Comparison of ENCODE assay signal across 1 cellular context in genomic region chr1:236425031-236425663, GRCh38.
TF ChIP-seq lines count a peak whose summit lies in the region.

No MANE protein-coding gene starts in this region.

TF ChIP-seq in HepG2, 621 proteins besides CTCF, POLR2A, EP300 and RAD21 (continued from another document):
- TF ChIP-seq, protein P1, sequence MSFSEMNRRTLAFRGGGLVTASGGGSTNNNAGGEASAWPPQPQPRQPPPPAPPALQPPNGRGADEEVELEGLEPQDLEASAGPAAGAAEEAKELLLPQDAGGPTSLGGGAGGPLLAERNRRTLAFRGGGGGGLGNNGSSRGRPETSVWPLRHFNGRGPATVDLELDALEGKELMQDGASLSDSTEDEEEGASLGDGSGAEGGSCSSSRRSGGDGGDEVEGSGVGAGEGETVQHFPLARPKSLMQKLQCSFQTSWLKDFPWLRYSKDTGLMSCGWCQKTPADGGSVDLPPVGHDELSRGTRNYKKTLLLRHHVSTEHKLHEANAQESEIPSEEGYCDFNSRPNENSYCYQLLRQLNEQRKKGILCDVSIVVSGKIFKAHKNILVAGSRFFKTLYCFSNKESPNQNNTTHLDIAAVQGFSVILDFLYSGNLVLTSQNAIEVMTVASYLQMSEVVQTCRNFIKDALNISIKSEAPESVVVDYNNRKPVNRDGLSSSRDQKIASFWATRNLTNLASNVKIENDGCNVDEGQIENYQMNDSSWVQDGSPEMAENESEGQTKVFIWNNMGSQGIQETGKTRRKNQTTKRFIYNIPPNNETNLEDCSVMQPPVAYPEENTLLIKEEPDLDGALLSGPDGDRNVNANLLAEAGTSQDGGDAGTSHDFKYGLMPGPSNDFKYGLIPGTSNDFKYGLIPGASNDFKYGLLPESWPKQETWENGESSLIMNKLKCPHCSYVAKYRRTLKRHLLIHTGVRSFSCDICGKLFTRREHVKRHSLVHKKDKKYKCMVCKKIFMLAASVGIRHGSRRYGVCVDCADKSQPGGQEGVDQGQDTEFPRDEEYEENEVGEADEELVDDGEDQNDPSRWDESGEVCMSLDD (CRISPR knock-in tag; IDR thresholded peaks at IDR 0.05; ENCODE audit: borderline replicate concordance), result no peak
- TF ChIP-seq ZNF609 (CRISPR knock-in tag; IDR thresholded peaks at IDR 0.05; ENCODE audit: borderline replicate concordance) (no peak), ZNF83 (CRISPR knock-in tag; IDR thresholded peaks at IDR 0.05; ENCODE audit: borderline replicate concordance) (no peak), MZF1 (CRISPR knock-in tag; IDR thresholded peaks at IDR 0.05; ENCODE audit: borderline replicate concordance) (no peak), TRIM24 (CRISPR knock-in tag; IDR thresholded peaks at IDR 0.05) (no peak), ZNF337 (CRISPR knock-in tag; IDR thresholded peaks at IDR 0.05; ENCODE audit: borderline replicate concordance, low read depth) (no peak), REPIN1 (CRISPR knock-in tag; IDR thresholded peaks at IDR 0.05; ENCODE audit: borderline replicate concordance, low read depth) (no peak), TFE3 (CRISPR knock-in tag; IDR thresholded peaks at IDR 0.05) (no peak), ZNF44 (CRISPR knock-in tag; IDR thresholded peaks at IDR 0.05) (no peak), PLSCR1 (CRISPR knock-in tag; IDR thresholded peaks at IDR 0.05; ENCODE audit: borderline replicate concordance) (no peak), RAD51 (IDR thresholded peaks at IDR 0.05; ENCODE audit: borderline replicate concordance) (no peak), SNAI1 (CRISPR knock-in tag; IDR thresholded peaks at IDR 0.05; ENCODE audit: borderline replicate concordance) (no peak), DNMT1 (CRISPR knock-in tag; IDR thresholded peaks at IDR 0.05) (no peak), ZNF850 (CRISPR knock-in tag; conservative IDR thresholded peaks at IDR 0.05) (no peak)
- TF ChIP-seq, protein P2, sequence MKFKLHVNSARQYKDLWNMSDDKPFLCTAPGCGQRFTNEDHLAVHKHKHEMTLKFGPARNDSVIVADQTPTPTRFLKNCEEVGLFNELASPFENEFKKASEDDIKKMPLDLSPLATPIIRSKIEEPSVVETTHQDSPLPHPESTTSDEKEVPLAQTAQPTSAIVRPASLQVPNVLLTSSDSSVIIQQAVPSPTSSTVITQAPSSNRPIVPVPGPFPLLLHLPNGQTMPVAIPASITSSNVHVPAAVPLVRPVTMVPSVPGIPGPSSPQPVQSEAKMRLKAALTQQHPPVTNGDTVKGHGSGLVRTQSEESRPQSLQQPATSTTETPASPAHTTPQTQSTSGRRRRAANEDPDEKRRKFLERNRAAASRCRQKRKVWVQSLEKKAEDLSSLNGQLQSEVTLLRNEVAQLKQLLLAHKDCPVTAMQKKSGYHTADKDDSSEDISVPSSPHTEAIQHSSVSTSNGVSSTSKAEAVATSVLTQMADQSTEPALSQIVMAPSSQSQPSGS (CRISPR knock-in tag; IDR thresholded peaks at IDR 0.05), result no peak
